ENCODE assay signal across 19 cellular contexts in the genomic region with DNA sequence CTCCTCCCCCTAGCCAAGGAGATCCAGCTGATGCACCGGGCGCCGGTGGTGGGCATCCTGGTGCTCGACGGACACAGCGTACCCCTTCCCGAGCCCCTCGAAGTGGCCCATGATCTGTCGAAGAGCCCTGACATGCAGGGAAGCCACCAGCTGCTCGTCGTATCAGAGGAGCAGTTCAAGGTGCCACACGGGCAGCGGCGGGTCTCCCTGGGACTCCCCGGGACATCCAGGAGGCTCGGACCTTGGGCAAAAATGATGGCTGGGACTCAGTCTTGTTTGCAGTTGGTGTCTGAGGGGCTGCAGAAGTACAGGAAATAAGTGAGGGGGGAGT. TPM values are rescaled to one million over a fixed set of nuclear protein-coding genes. Genes with fewer than 3 reads are reported as not detected.
DNase-seq lines count a peak whose midpoint lies in the region; ATAC-seq, FAIRE-seq and TF ChIP-seq lines count a peak whose summit lies in the region.
"Had no signal": no experiment of that assay in that cellular context is flagged by ENCODE, and none has a peak within 500 bp of the region (broad histone marks: within the 10 kb centered on the region; RNA-seq: fewer than 3 reads in every experiment).

No MANE protein-coding gene starts in this region.

- no peak overlapping the region for H2AFZ ChIP-seq in MM.1S (ENCODE audit: low read length)

- no peak for DNase-seq in MM.1S
- peak; percentile 36 for DNase-seq in endodermal cell
- DNase-seq in stimulated activated effector memory CD8-positive, alpha-beta T cell treated with anti-CD3 and anti-CD28 coated beads, Interleukin-12 subunit alpha, Interleukin-12 subunit beta, amount 100 ng/mL, for 72 hours (ENCODE audit: low spot score in 2 of 2), result no peak
- no peak for DNase-seq in type B pancreatic cell (ENCODE audit: extremely low spot score, unreplicated experiment)
- no peak for DNase-seq in activated T-cell treated with anti-CD3 and anti-CD28 coated beads, Interleukin-2, amount 50 U/mL, for 72 hours
- DNase-seq in GM12892 (ENCODE audit: insufficient read length), result no peak
- DNase-seq: activated CD4-positive, alpha-beta T cell treated with anti-CD3 and anti-CD28 coated beads for 48 hours; activated effector memory CD4-positive, alpha-beta T cell treated with Interleukin-2 at 50 U/mL for 16 hours; CD4-positive, alpha-beta memory T cell; colonic mucosa; HCEC 1CT; NCI-H1417; NCI-H510A; SHP77 treated with DMSO at 0.1 percent for 48 hours; stimulated activated CD4-positive, alpha-beta T cell treated with anti-CD3 and anti-CD28 coated beads, Interleukin-4, amount 100 ng/mL, for 4 hours had no signal

- no peak for ATAC-seq in stimulated activated effector memory CD8-positive, alpha-beta T cell treated with anti-CD3 and anti-CD28 coated beads, Interleukin-12 subunit alpha, Interleukin-12 subunit beta, amount 100 ng/mL, for 72 hours
- no peak for ATAC-seq in activated T-cell treated with anti-CD3 and anti-CD28 coated beads, Interleukin-2, amount 50 U/mL, for 72 hours (replicated peaks in 1 of 2)
- no peak for ATAC-seq in GM21515 (IDR thresholded peaks at IDR 0.05; ENCODE audit: unreplicated experiment)

- H3K36me3 Mint-ChIP-seq in endodermal cell (ENCODE audit: low read depth) (peaks cover 23% of the 10 kb centered on the region), type B pancreatic cell (peaks cover under 1% of the 10 kb centered on the region)
- no peaks in the 10 kb centered on the region for H3K36me3 Mint-ChIP-seq in stimulated activated effector memory CD8-positive, alpha-beta T cell treated with anti-CD3 and anti-CD28 coated beads, Interleukin-12 subunit alpha, Interleukin-12 subunit beta, amount 100 ng/mL, for 72 hours
- H3K36me3 Mint-ChIP-seq in activated T-cell treated with anti-CD3 and anti-CD28 coated beads, Interleukin-2, amount 50 U/mL, for 72 hours (ENCODE audit: insufficient read depth in 2 of 2), result no peaks in the 10 kb centered on the region

- TF ChIP-seq CTCF in C4-2B (conservative IDR thresholded peaks at IDR 0.05), result no peak
- no peak for TF ChIP-seq CTCF in MM.1S (IDR thresholded peaks at IDR 0.05; ENCODE audit: low read length)
- TF ChIP-seq CTCF in endodermal cell (conservative IDR thresholded peaks at IDR 0.05), result no peak
- no peak for TF ChIP-seq CTCF in type B pancreatic cell (conservative IDR thresholded peaks at IDR 0.05)

- TF ChIP-seq POLR2A in GM12892 (IDR thresholded peaks at IDR 0.05; ENCODE audit: low read depth, low read length), result no peak

- H3K27me3 ChIP-seq in MM.1S (replicated peaks; ENCODE audit: insufficient read depth, low read length) (no peaks in the 10 kb centered on the region), endodermal cell (ENCODE audit: control insufficient read depth, insufficient read depth, low read length, poor library complexity, severe bottlenecking) (no peaks in the 10 kb centered on the region)
- H3K27me3 ChIP-seq: colonic mucosa, heart left ventricle had no signal

- WGBS in endodermal cell (ENCODE audit: insufficient coverage in 1 of 2, insufficient read length in 1 of 2), 2 experiments, result 94 to 100% methylated on average over 2 to 16 of the region's 16 CpGs

- H3K9me3 Mint-ChIP-seq in endodermal cell, result no peaks in the 10 kb centered on the region
- H3K9me3 Mint-ChIP-seq in stimulated activated effector memory CD8-positive, alpha-beta T cell treated with anti-CD3 and anti-CD28 coated beads, Interleukin-12 subunit alpha, Interleukin-12 subunit beta, amount 100 ng/mL, for 72 hours, result no peaks in the 10 kb centered on the region
- H3K9me3 Mint-ChIP-seq in type B pancreatic cell, result no peaks in the 10 kb centered on the region
- no peaks in the 10 kb centered on the region for H3K9me3 Mint-ChIP-seq in activated T-cell treated with anti-CD3 and anti-CD28 coated beads, Interleukin-2, amount 50 U/mL, for 72 hours
- H3K9me3 Mint-ChIP-seq: CD4-positive, alpha-beta memory T cell had no signal

- H3K4me1 ChIP-seq in MM.1S (ENCODE audit: low read length), result peaks cover 7% of the 10 kb centered on the region; the same call in 1 of the 2 replicates
- H3K4me1 ChIP-seq in endodermal cell (ENCODE audit: control insufficient read depth, insufficient read depth, low read length), result no peaks in the 10 kb centered on the region
- H3K4me1 ChIP-seq: colonic mucosa had no signal

- H3K4me3 Mint-ChIP-seq in endodermal cell (no peak overlapping the region), type B pancreatic cell (no peak overlapping the region)
- H3K4me3 Mint-ChIP-seq in stimulated activated effector memory CD8-positive, alpha-beta T cell treated with anti-CD3 and anti-CD28 coated beads, Interleukin-12 subunit alpha, Interleukin-12 subunit beta, amount 100 ng/mL, for 72 hours, result no peak overlapping the region
- H3K4me3 Mint-ChIP-seq in activated T-cell treated with anti-CD3 and anti-CD28 coated beads, Interleukin-2, amount 50 U/mL, for 72 hours, result no peak overlapping the region
- H3K4me3 Mint-ChIP-seq: CD4-positive, alpha-beta memory T cell had no signal

- H3K27ac Mint-ChIP-seq in endodermal cell (peak overlapping the region; percentile 65), type B pancreatic cell (no peak overlapping the region)
- H3K27ac Mint-ChIP-seq in stimulated activated effector memory CD8-positive, alpha-beta T cell treated with anti-CD3 and anti-CD28 coated beads, Interleukin-12 subunit alpha, Interleukin-12 subunit beta, amount 100 ng/mL, for 72 hours, result peak overlapping the region; percentile 89
- H3K27ac Mint-ChIP-seq in activated T-cell treated with anti-CD3 and anti-CD28 coated beads, Interleukin-2, amount 50 U/mL, for 72 hours, result no peak overlapping the region
- H3K27ac Mint-ChIP-seq: CD4-positive, alpha-beta memory T cell had no signal

- H3K9ac ChIP-seq in MM.1S (ENCODE audit: low read length) (peak overlapping the region; percentile 89), endodermal cell (ENCODE audit: extremely low read depth, low read length, poor library complexity, severe bottlenecking) (no peak overlapping the region)

- H3F3A ChIP-seq in MM.1S (ENCODE audit: insufficient read depth, low read length), result 0 out of 2 replicates have a peak, but pooled peaks cover 2% of the 10 kb centered on the region

- H3K79me2 ChIP-seq in MM.1S (ENCODE audit: low read length), result no peaks in the 10 kb centered on the region

- H3K4me3 ChIP-seq in MM.1S (ENCODE audit: low read length), result peak overlapping the region; percentile 52
- H3K4me3 ChIP-seq in endodermal cell (ENCODE audit: low read length), result no peak overlapping the region
- H3K4me3 ChIP-seq: colonic mucosa, smooth muscle cell had no signal

- H3K36me3 ChIP-seq in MM.1S (replicated peaks; ENCODE audit: insufficient read depth, low read length), result no peaks in the 10 kb centered on the region
- no peaks in the 10 kb centered on the region for H3K36me3 ChIP-seq in endodermal cell (ENCODE audit: control insufficient read depth, insufficient read depth, low read length)
- H3K36me3 ChIP-seq: colonic mucosa, heart left ventricle had no signal

- H3K4me2 ChIP-seq in MM.1S (ENCODE audit: low read depth, low read length), result peak overlapping the region; percentile 63; the same call in 1 of the 2 replicates
- H3K4me2 ChIP-seq: smooth muscle cell had no signal

- H3K9me2 ChIP-seq in MM.1S (replicated peaks; ENCODE audit: insufficient read depth, low read length), result no peaks in the 10 kb centered on the region

- H4K20me1 ChIP-seq in MM.1S (ENCODE audit: insufficient read depth, low read length), result no peaks in the 10 kb centered on the region

- peak overlapping the region; percentile 17; the same call in 1 of the 2 replicates for H3K27ac ChIP-seq in C4-2B
- peak overlapping the region; percentile 62; the same call in 1 of the 2 replicates for H3K27ac ChIP-seq in MM.1S (ENCODE audit: low read length)
- no peak overlapping the region for H3K27ac ChIP-seq in endodermal cell (ENCODE audit: low read depth, low read length)

- FAIRE-seq in GM12892 (lab: Jason Lieb, UNC), result no peak

- H3K27me3 Mint-ChIP-seq in endodermal cell (ENCODE audit: insufficient read depth) (no peaks in the 10 kb centered on the region), type B pancreatic cell (no peaks in the 10 kb centered on the region)
- no peaks in the 10 kb centered on the region for H3K27me3 Mint-ChIP-seq in activated T-cell treated with anti-CD3 and anti-CD28 coated beads, Interleukin-2, amount 50 U/mL, for 72 hours (ENCODE audit: low read depth)
- H3K27me3 Mint-ChIP-seq: CD4-positive, alpha-beta memory T cell had no signal

- H3K4me1 Mint-ChIP-seq in endodermal cell (no peaks in the 10 kb centered on the region), type B pancreatic cell (ENCODE audit: unreplicated experiment) (peaks cover under 1% of the 10 kb centered on the region)
- peaks cover 10% of the 10 kb centered on the region for H3K4me1 Mint-ChIP-seq in stimulated activated effector memory CD8-positive, alpha-beta T cell treated with anti-CD3 and anti-CD28 coated beads, Interleukin-12 subunit alpha, Interleukin-12 subunit beta, amount 100 ng/mL, for 72 hours
- no peaks in the 10 kb centered on the region for H3K4me1 Mint-ChIP-seq in activated T-cell treated with anti-CD3 and anti-CD28 coated beads, Interleukin-2, amount 50 U/mL, for 72 hours (ENCODE audit: low read depth)
- H3K4me1 Mint-ChIP-seq: CD4-positive, alpha-beta memory T cell had no signal

- H3K9me3 ChIP-seq in MM.1S (replicated peaks; ENCODE audit: insufficient read depth, low read length), result no peaks in the 10 kb centered on the region
- H3K9me3 ChIP-seq in endodermal cell (ENCODE audit: control insufficient read depth, low read length), result no peaks in the 10 kb centered on the region
- H3K9me3 ChIP-seq: colonic mucosa, heart left ventricle had no signal

RNA-seq across cellular contexts. Expression of a gene that starts 15.8 kb away (rescaled TPM):
- total RNA-seq in endodermal cell (100 to 1,000 TPM in 1 of 2 donors, 10 to 100 TPM in 1; 89.0 to 123 TPM), type B pancreatic cell (ENCODE audit: low replicate concordance) (48.2 and 49.0 TPM in 2 replicates)
- 22.2 TPM for polyA plus RNA-seq in endodermal cell (2013, experiment 1 of 2)
- polyA plus RNA-seq in endodermal cell (2013, experiment 2 of 2), result 14.5 TPM
- total RNA-seq in activated T-cell treated with anti-CD3 and anti-CD28 coated beads, Interleukin-2, amount 50 U/mL, for 72 hours, result 100 to 1,000 TPM; 102 to 121 TPM
- 1.00 TPM for polyA plus RNA-seq in GM12892 (2012; ENCODE audit: missing spikeins)

RNA-seq across cellular contexts. Expression of a gene that starts 46.4 kb away (rescaled TPM):
- total RNA-seq in endodermal cell, result 100 to 1,000 TPM; 128 to 149 TPM
- 20.2 TPM for polyA plus RNA-seq in endodermal cell (2013, experiment 1 of 2)
- 16.5 TPM for polyA plus RNA-seq in endodermal cell (2013, experiment 2 of 2)
- 90.6 and 226 TPM in 2 replicates for total RNA-seq in type B pancreatic cell (ENCODE audit: low replicate concordance)
- 10 to 100 TPM; 12.5 to 17.4 TPM for total RNA-seq in activated T-cell treated with anti-CD3 and anti-CD28 coated beads, Interleukin-2, amount 50 U/mL, for 72 hours
- polyA plus RNA-seq in GM12892 (2012; ENCODE audit: missing spikeins), result 1.9 TPM

RNA-seq across cellular contexts. Expression of a gene that starts 55.5 kb away (rescaled TPM):
- 10 to 100 TPM; 37.7 to 39.1 TPM for total RNA-seq in endodermal cell
- 30.2 TPM for polyA plus RNA-seq in endodermal cell (2013, experiment 1 of 2)
- polyA plus RNA-seq in endodermal cell (2013, experiment 2 of 2), result 32.7 TPM
- total RNA-seq in type B pancreatic cell (ENCODE audit: low replicate concordance), result 28.4 and 41.0 TPM in 2 replicates
- total RNA-seq in activated T-cell treated with anti-CD3 and anti-CD28 coated beads, Interleukin-2, amount 50 U/mL, for 72 hours, result 10 to 100 TPM; 34.8 to 49.5 TPM
- 24.2 TPM for polyA plus RNA-seq in GM12892 (2012; ENCODE audit: missing spikeins)

RNA-seq across cellular contexts. Expression of a gene that starts 56.5 kb away (rescaled TPM):
- total RNA-seq in endodermal cell (10 to 100 TPM; 26.4 to 31.0 TPM), type B pancreatic cell (ENCODE audit: low replicate concordance) (29.5 and 31.2 TPM in 2 replicates)
- polyA plus RNA-seq in endodermal cell (2013, experiment 1 of 2), result 14.9 TPM
- polyA plus RNA-seq in endodermal cell (2013, experiment 2 of 2), result 11.8 TPM
- total RNA-seq in activated T-cell treated with anti-CD3 and anti-CD28 coated beads, Interleukin-2, amount 50 U/mL, for 72 hours, result 1 to 10 TPM; 4.1 to 6.6 TPM
- polyA plus RNA-seq in GM12892 (2012; ENCODE audit: missing spikeins), result 0.23 TPM
- polyA plus RNA-seq: CD4-positive, alpha-beta memory T cell had no signal

Comparison
In these comparisons a context has a peak if more than half of its experiments do, and no peak if none do; other contexts are left out.
1. H3K27ac Mint-ChIP-seq: peak in endodermal cell (single experiment) and stimulated activated effector memory CD8-positive, alpha-beta T cell treated with anti-CD3 and anti-CD28 coated beads, Interleukin-12 subunit alpha, Interleukin-12 subunit beta, amount 100 ng/mL, for 72 hours (single experiment); none in type B pancreatic cell (single experiment) and activated T-cell treated with anti-CD3 and anti-CD28 coated beads, Interleukin-2, amount 50 U/mL, for 72 hours (single experiment).